Comparison of ENCODE assay signal across 13 cellular contexts in the genomic region with DNA sequence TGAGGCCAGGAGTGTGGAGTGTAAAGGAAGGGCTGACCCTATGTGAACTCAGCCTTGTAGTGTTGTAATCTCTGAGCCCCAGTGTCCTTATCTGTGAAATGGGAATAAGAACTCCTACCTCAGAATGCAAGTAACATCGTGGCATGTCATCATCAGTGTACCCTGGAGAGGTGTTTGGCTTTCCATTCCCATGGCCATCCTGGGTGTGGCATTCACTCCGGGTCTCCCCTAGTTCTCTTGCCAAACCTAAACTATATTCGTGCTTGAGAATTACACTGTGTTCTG. TPM values are rescaled to one million over a fixed set of nuclear protein-coding genes. Genes with fewer than 3 reads are reported as not detected.
A peak's percentile ranks its signal among the peaks of the same experiment; 100 is the strongest.
DNase-seq lines count a peak whose midpoint lies in the region; ATAC-seq and TF ChIP-seq lines count a peak whose summit lies in the region.
"Had no signal": no experiment of that assay in that cellular context is flagged by ENCODE, and none has a peak within 500 bp of the region (broad histone marks: within the 10 kb centered on the region; RNA-seq: fewer than 3 reads in every experiment).

No MANE protein-coding gene starts in this region.

- no peaks in the 10 kb centered on the region for H3K36me3 ChIP-seq in iPS-18a (ENCODE audit: control insufficient read depth, low read depth, low read length)
- H3K36me3 ChIP-seq: WERI-Rb-1 had no signal

- in situ Hi-C loops in G401 (cut with HindIII; ENCODE audit: low sequenced_read_pairs) = no loop called here
- in situ Hi-C loops in GM13977 (cut with MboI; ENCODE audit: low pct_unique_long_range_greater_than_20kb, low sequenced_read_pairs, unreplicated experiment) = no loop called here

- TF ChIP-seq CTCF in GM13977 (IDR thresholded peaks at IDR 0.05; ENCODE audit: extremely low read depth, insufficient read depth, missing control alignments) = no peak

- no peak overlapping the region for H3K27ac ChIP-seq in iPS-18a (ENCODE audit: low read length)
- H3K27ac ChIP-seq: body of pancreas, WERI-Rb-1 had no signal

- H3K9me3 ChIP-seq in iPS-18a (ENCODE audit: control insufficient read depth, low read depth, low read length) = no peaks in the 10 kb centered on the region
- H3K9me3 ChIP-seq: body of pancreas had no signal

- CTCF ChIA-PET in T-cell (lab: Charles Lee) = no interaction called here

- no peaks in the 10 kb centered on the region for H3K9me3 Mint-ChIP-seq in T-cell
- no peaks in the 10 kb centered on the region for H3K9me3 Mint-ChIP-seq in stimulated activated memory B cell treated with anti-CD40 and anti-IgM and Interleukin-4, amounts not matched to agents 10 μg/mL and 1 μg/mL and 100 μg/mL, for 72 hours

- no peak overlapping the region for H3K27ac Mint-ChIP-seq in T-cell
- H3K27ac Mint-ChIP-seq in stimulated activated memory B cell treated with anti-CD40 and anti-IgM and Interleukin-4, amounts not matched to agents 10 μg/mL and 1 μg/mL and 100 μg/mL, for 72 hours = no peak overlapping the region
- H3K27ac Mint-ChIP-seq: CD14-positive monocyte had no signal

- no peak overlapping the region for H3K9ac ChIP-seq in iPS-18a (ENCODE audit: low read length)

- H3K4me3 ChIP-seq in iPS-18a (ENCODE audit: low read length) = peak overlapping the region; percentile 82
- H3K4me3 ChIP-seq: body of pancreas had no signal

- ATAC-seq in T-cell (replicated peaks in 1 of 4) (no peak), GM18870 (IDR thresholded peaks at IDR 0.05; ENCODE audit: unreplicated experiment) (no peak), GM21381 (IDR thresholded peaks at IDR 0.05; ENCODE audit: unreplicated experiment) (no peak)
- no peak for ATAC-seq in stimulated activated memory B cell treated with anti-CD40 and anti-IgM and Interleukin-4, amounts not matched to agents 10 μg/mL and 1 μg/mL and 100 μg/mL, for 72 hours
- ATAC-seq: body of pancreas had no signal

- peaks cover 31 to 52% of the 10 kb centered on the region in 2 donors for H3K27me3 Mint-ChIP-seq in T-cell
- H3K27me3 Mint-ChIP-seq in stimulated activated memory B cell treated with anti-CD40 and anti-IgM and Interleukin-4, amounts not matched to agents 10 μg/mL and 1 μg/mL and 100 μg/mL, for 72 hours = peaks cover 64% of the 10 kb centered on the region

- peaks cover 6 to 13% (median 7%) of the 10 kb centered on the region in 3 donors for H3K4me1 Mint-ChIP-seq in T-cell
- H3K4me1 Mint-ChIP-seq in stimulated activated memory B cell treated with anti-CD40 and anti-IgM and Interleukin-4, amounts not matched to agents 10 μg/mL and 1 μg/mL and 100 μg/mL, for 72 hours = peaks cover 23% of the 10 kb centered on the region

- peaks cover 36% of the 10 kb centered on the region for H3K27me3 ChIP-seq in iPS-18a (ENCODE audit: control insufficient read depth, insufficient read depth, low read length)

- POLR2A ChIA-PET in T-cell (lab: Charles Lee) = no interaction called here

- peak overlapping the region; percentile 17 to 73 (median 28) for H3K4me3 Mint-ChIP-seq in T-cell
- H3K4me3 Mint-ChIP-seq in stimulated activated memory B cell treated with anti-CD40 and anti-IgM and Interleukin-4, amounts not matched to agents 10 μg/mL and 1 μg/mL and 100 μg/mL, for 72 hours = peak overlapping the region; percentile 74

- H3K4me1 ChIP-seq in iPS-18a (ENCODE audit: control insufficient read depth, low read depth, low read length) = peaks cover 10% of the 10 kb centered on the region

- H3K36me3 Mint-ChIP-seq in T-cell = no peaks in the 10 kb centered on the region
- H3K36me3 Mint-ChIP-seq in stimulated activated memory B cell treated with anti-CD40 and anti-IgM and Interleukin-4, amounts not matched to agents 10 μg/mL and 1 μg/mL and 100 μg/mL, for 72 hours = no peaks in the 10 kb centered on the region
- H3K36me3 Mint-ChIP-seq: CD14-positive monocyte had no signal

- peak; percentile 29 for DNase-seq in G401 (ENCODE audit: low spot score)
- no peak for DNase-seq in T-cell
- DNase-seq in NCI-H2081 (lab: John Stamatoyannopoulos, UW) = no peak
- no peak for DNase-seq in GM13977 (ENCODE audit: low spot score)
- DNase-seq: body of pancreas, NCI-H446, small intestine, WERI-Rb-1 had no signal

RNA-seq across cellular contexts. Expression of a gene that starts 1.9 kb away (rescaled TPM):
- 93.4 and 111 TPM in 2 replicates for total RNA-seq in G401 (2014; rRNA removed; shearing (Covaris generic))
- not detected for total RNA-seq in T-cell

Comparison
In these comparisons a context has a peak if more than half of its experiments do, and no peak if none do; other contexts are left out.
1. RNA of a gene that starts 1.9 kb away (total RNA-seq): 93.4 to 111 TPM in G401; not detected in T-cell; every median in the first group is over 10 times any median in the second.